11 cellular contexts compared by ENCODE assay signal in the genomic region with DNA sequence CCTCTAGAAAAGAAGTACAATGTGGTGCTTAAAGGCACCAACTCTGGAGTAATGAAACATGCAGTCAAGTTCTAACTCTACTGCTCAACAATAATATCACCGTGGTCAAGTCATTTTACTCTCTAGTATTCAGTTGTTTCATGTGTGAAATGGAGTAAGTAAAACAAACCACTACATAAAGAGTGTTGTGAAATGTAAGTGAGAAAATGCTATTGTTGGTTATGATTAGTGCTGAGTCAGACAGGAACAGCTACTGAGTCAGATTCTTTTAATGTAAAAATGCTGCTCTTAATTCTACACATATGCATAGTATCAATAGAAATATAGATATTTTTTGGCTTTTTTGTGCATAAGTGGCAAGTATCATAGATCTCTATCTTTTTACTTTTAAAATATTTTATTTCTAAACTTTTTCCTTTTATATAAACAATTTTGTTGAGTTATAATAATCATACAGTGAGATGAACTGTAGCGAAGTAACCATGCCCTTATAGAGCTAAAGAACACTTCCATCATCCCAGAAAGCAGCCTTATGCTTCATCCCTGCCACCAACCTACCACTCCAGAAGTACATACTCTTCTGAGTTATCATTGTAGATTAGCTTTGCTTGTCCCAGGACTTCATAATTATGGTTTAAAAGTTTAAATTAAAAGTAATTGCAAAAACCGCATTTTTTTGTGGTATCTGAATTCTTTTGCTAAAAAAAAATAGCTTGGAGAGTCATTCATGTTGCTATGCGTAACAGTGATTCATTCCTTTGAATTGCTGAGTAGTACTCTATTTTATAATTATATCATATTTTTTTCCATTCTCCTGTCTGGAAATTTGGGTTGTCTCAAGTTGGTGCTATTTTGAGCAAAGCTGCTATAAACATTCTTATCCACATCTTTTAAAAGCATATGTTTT.
DNase-seq lines count a peak whose midpoint lies in the region; ATAC-seq and TF ChIP-seq lines count a peak whose summit lies in the region.
"Had no signal": no experiment of that assay in that cellular context is flagged by ENCODE, and none has a peak within 500 bp of the region (broad histone marks: within the 10 kb centered on the region; RNA-seq: fewer than 3 reads in every experiment).

No MANE protein-coding gene starts in this region.

- no peak overlapping the region for H3K27ac Mint-ChIP-seq in immature natural killer cell
- H3K27ac Mint-ChIP-seq in Caco-2 (ENCODE audit: unreplicated experiment), result no peak overlapping the region

- CTCF ChIA-PET in Caco-2 (lab: Charles Lee), result no interaction called here

- H3K4me1 ChIP-seq in Caco-2 (no peaks in the 10 kb centered on the region), Peyer's patch (no peaks in the 10 kb centered on the region)

- TF ChIP-seq POLR2A in NB4 (IDR thresholded peaks at IDR 0.05; ENCODE audit: extremely low read depth, insufficient read length) (no peak), Peyer's patch (IDR thresholded peaks at IDR 0.05) (no peak)

- H3K4me1 Mint-ChIP-seq in immature natural killer cell, result peaks cover 3 to 10% of the 10 kb centered on the region in 2 donors
- H3K4me1 Mint-ChIP-seq in Caco-2 (ENCODE audit: low read depth, unreplicated experiment), result no peaks in the 10 kb centered on the region

- intact Hi-C loops in Caco-2 (cut with micrococcal nuclease; ENCODE audit: unreplicated experiment), result no loop called here

- DNase-seq in AG20443 (ENCODE audit: low spot score) (peak; percentile 47), NB4 (ENCODE audit: low read depth) (peak; percentile 67), immature natural killer cell (no peak), Caco-2 (no peak), omental fat pad (ENCODE audit: low spot score) (no peak), Peyer's patch (no peak)
- DNase-seq: activated CD4-positive, CD25-positive, alpha-beta regulatory T cell; NCI-H748 treated with DMSO at 0.1 percent for 48 hours had no signal

- peaks cover 0 to 4% (median 0%) of the 10 kb centered on the region in 3 donors for H3K27me3 Mint-ChIP-seq in immature natural killer cell (ENCODE audit: low read depth in 3 of 3)
- no peaks in the 10 kb centered on the region for H3K27me3 Mint-ChIP-seq in Caco-2 (ENCODE audit: insufficient read depth, unreplicated experiment)

- peaks cover 0 to 5% (median 5%) of the 10 kb centered on the region in 3 donors for H3K36me3 Mint-ChIP-seq in immature natural killer cell
- no peaks in the 10 kb centered on the region for H3K36me3 Mint-ChIP-seq in Caco-2 (ENCODE audit: insufficient read depth, unreplicated experiment)

- H3K4me3 ChIP-seq in NB4 (ENCODE audit: low read depth, low read length) (no peak overlapping the region), Caco-2 (ENCODE audit: low read depth, low read length) (no peak overlapping the region), Peyer's patch (no peak overlapping the region)
- H3K4me3 ChIP-seq: cardiac muscle cell had no signal

- H3K9me3 ChIP-seq in Caco-2 (no peaks in the 10 kb centered on the region), Peyer's patch (no peaks in the 10 kb centered on the region)

- H3K9me3 Mint-ChIP-seq in immature natural killer cell (peaks cover 0 to 7% (median 3%) of the 10 kb centered on the region in 6 donors), Caco-2 (ENCODE audit: unreplicated experiment) (no peaks in the 10 kb centered on the region)

- peak; percentile 69 for ATAC-seq in GM19351 (IDR thresholded peaks at IDR 0.05; ENCODE audit: unreplicated experiment)
- peak; percentile 80 for ATAC-seq in esophagus mucosa
- ATAC-seq in omental fat pad (ENCODE audit: low FRiP score), result no peak

- POLR2A ChIA-PET in Caco-2 (lab: Charles Lee), result no interaction called here

- no peak overlapping the region for H3K4me3 Mint-ChIP-seq in immature natural killer cell
- no peak overlapping the region for H3K4me3 Mint-ChIP-seq in Caco-2 (ENCODE audit: unreplicated experiment)

- H3K36me3 ChIP-seq in Caco-2 (ENCODE audit: control insufficient read depth, insufficient read depth, low read length) (no peaks in the 10 kb centered on the region), Peyer's patch (no peaks in the 10 kb centered on the region)
- H3K36me3 ChIP-seq: cardiac muscle cell had no signal

- no TSS peak for BruUV-seq in Caco-2 (replicated peaks; lab: Mats Ljungman, UMichigan)

- no peak overlapping the region for H3K27ac ChIP-seq in Peyer's patch
- H3K27ac ChIP-seq: cardiac muscle cell had no signal

- H3K27me3 ChIP-seq in Caco-2 (replicated peaks; ENCODE audit: control insufficient read depth, insufficient read depth, low read length) (no peaks in the 10 kb centered on the region), Peyer's patch (no peaks in the 10 kb centered on the region)
- H3K27me3 ChIP-seq: cardiac muscle cell had no signal

- no peak for TF ChIP-seq CTCF in NB4 (IDR thresholded peaks at IDR 0.05; ENCODE audit: low read depth, low read length)
- TF ChIP-seq CTCF in Caco-2 (IDR thresholded peaks at IDR 0.05; ENCODE audit: insufficient read depth in 1 of 2, low read depth in 1 of 2, low read length in 1 of 2, severe bottlenecking in 1 of 2, unreplicated experiment in 1 of 2), result no peak
- TF ChIP-seq CTCF in omental fat pad (IDR thresholded peaks at IDR 0.05), result no peak
- no peak for TF ChIP-seq CTCF in Peyer's patch (IDR thresholded peaks at IDR 0.05)

Comparison
In these comparisons a context has a peak if more than half of its experiments do, and no peak if none do; other contexts are left out.
1. DNase-seq: peak in AG20443 (single experiment) and NB4 (single experiment); none in immature natural killer cell (0 of 3), Caco-2 (0 of 2), omental fat pad (single experiment) and Peyer's patch (0 of 3).